8 cellular contexts compared by ENCODE assay signal in the genomic region with DNA sequence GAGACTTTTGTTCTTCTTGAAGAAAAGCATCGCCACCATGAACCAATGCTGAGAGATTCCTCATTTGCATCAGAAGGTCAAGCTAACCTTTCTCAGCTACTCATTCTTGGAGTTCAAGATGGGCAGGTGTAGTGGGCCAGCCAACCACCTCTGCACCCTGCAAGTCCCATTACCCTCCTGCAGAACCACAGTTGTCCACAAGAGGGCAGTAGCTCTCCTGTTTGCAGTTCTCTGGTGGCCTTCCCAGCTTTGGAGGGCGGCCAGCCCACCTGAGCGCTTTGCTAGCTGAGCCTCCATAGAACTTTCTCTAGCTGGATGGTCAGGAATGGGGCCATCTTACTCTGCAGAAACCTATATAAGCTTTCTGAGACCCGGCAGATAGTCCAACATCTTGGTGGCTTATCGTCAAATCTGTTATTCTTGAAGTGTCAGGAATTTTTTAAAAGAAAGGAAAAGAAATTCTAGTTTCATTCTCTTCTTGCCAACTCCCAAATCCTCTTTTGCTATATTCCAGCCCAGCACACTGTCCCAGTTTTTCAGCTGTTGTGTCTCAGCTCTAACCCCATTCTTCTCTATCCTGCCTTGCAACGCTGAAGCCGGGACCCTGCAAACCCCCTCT. TPM values are rescaled to one million over a fixed set of nuclear protein-coding genes. Genes with fewer than 3 reads are reported as not detected.
DNase-seq lines count a peak whose midpoint lies in the region; ATAC-seq and TF ChIP-seq lines count a peak whose summit lies in the region.

No MANE protein-coding gene starts in this region.

- WGBS in upper lobe of left lung, 2 donors: 37 to 40% methylated on average over 7 of the region's 7 CpGs

- no peaks in the 10 kb centered on the region for H4K20me1 ChIP-seq in PC-3 (ENCODE audit: low read length)

- intact Hi-C loops in PC-3 (cut with micrococcal nuclease): loop anchor here (10.0 kb wide), 1 partner anchor 253 kb away; no protein-coding TSS in a partner anchor

- no peak overlapping the region for H3K4me2 ChIP-seq in PC-3 (ENCODE audit: low read length)

- DNase-seq in BE2C (peak; percentile 81), HT-29 (ENCODE audit: low spot score) (peak; percentile 78), PC-3 (peak; percentile 94), foreskin keratinocyte (no peak), pons (ENCODE audit: low spot score) (peak; percentile 80), upper lobe of left lung (peak in 1 of 2 donors; percentile 66)
- peak; percentile 73 to 75 for DNase-seq in activated T-cell treated with anti-CD3 and anti-CD28 coated beads, Interleukin-2, amount 50 U/mL, for 72 hours

- ATAC-seq in GM19025 (IDR thresholded peaks at IDR 0.05; ENCODE audit: low read depth, unreplicated experiment): peak; percentile 53
- peak; percentile 64 for ATAC-seq in PC-3
- peak; percentile 50 to 70 for ATAC-seq in activated T-cell treated with anti-CD3 and anti-CD28 coated beads, Interleukin-2, amount 50 U/mL, for 72 hours (replicated peaks in 1 of 2)
- ATAC-seq in foreskin keratinocyte: peak; percentile 21
- peak in 1 of 2 donors; percentile 64 for ATAC-seq in upper lobe of left lung (ENCODE audit: low FRiP score in 2 of 2)

- CTCF ChIA-PET in PC-3 (lab: Charles Lee): interaction anchor here (0.6 to 2.9 kb wide), 4 partner anchors 8 to 238 kb away, joined by 3 to 7 read pairs (median 4); no protein-coding TSS in a partner anchor

- H3K4me1 ChIP-seq in BE2C (no peaks in the 10 kb centered on the region), PC-3 (ENCODE audit: insufficient read depth, low read length) (peaks cover 16% of the 10 kb centered on the region), foreskin keratinocyte (peaks cover 9% of the 10 kb centered on the region), upper lobe of left lung (peaks cover 0 to 9% (median 6%) of the 10 kb centered on the region in 4 donors)

- no peak overlapping the region for H3K27ac Mint-ChIP-seq in activated T-cell treated with anti-CD3 and anti-CD28 coated beads, Interleukin-2, amount 50 U/mL, for 72 hours

- no peak overlapping the region for H3K4me3 Mint-ChIP-seq in activated T-cell treated with anti-CD3 and anti-CD28 coated beads, Interleukin-2, amount 50 U/mL, for 72 hours

- no peak for TF ChIP-seq EP300 in upper lobe of left lung (IDR thresholded peaks at IDR 0.05)

- no peaks in the 10 kb centered on the region for H3F3A ChIP-seq in PC-3 (ENCODE audit: low read length, unreplicated experiment)

- H3K36me3 ChIP-seq in BE2C (no peaks in the 10 kb centered on the region), PC-3 (ENCODE audit: low read depth, low read length) (no peaks in the 10 kb centered on the region), upper lobe of left lung (no peaks in the 10 kb centered on the region)

- no peaks in the 10 kb centered on the region for H3K4me1 Mint-ChIP-seq in activated T-cell treated with anti-CD3 and anti-CD28 coated beads, Interleukin-2, amount 50 U/mL, for 72 hours (ENCODE audit: low read depth)

- TF ChIP-seq CTCF in BE2C (IDR thresholded peaks at IDR 0.05; ENCODE audit: low read depth, low read length) (peak; percentile 97), PC-3 (conservative IDR thresholded peaks at IDR 0.05; ENCODE audit: low read depth, low read length) (peak; percentile 98), foreskin keratinocyte (conservative IDR thresholded peaks at IDR 0.05) (peak; percentile 74), upper lobe of left lung (IDR thresholded peaks at IDR 0.05) (peak; percentile 67 to 95 (median 78))

- H2AFZ ChIP-seq in PC-3 (ENCODE audit: low read length): no peak overlapping the region

- H3K27me3 Mint-ChIP-seq in activated T-cell treated with anti-CD3 and anti-CD28 coated beads, Interleukin-2, amount 50 U/mL, for 72 hours (ENCODE audit: low read depth): peaks cover 71% of the 10 kb centered on the region

- peaks cover 0 to 2% of the 10 kb centered on the region in 2 donors for H3K9me3 Mint-ChIP-seq in activated T-cell treated with anti-CD3 and anti-CD28 coated beads, Interleukin-2, amount 50 U/mL, for 72 hours

- no TSS peak for BruUV-seq in PC-3 (replicated peaks; lab: Mats Ljungman, UMichigan)

- H3K36me3 Mint-ChIP-seq in activated T-cell treated with anti-CD3 and anti-CD28 coated beads, Interleukin-2, amount 50 U/mL, for 72 hours (ENCODE audit: insufficient read depth in 2 of 2): no peaks in the 10 kb centered on the region

- H3K9me3 ChIP-seq in BE2C (no peaks in the 10 kb centered on the region), PC-3 (ENCODE audit: low read length) (no peaks in the 10 kb centered on the region), upper lobe of left lung (no peaks in the 10 kb centered on the region)

- TF ChIP-seq POLR2A in upper lobe of left lung (IDR thresholded peaks at IDR 0.05): no peak

- no peaks in the 10 kb centered on the region for H3K9me2 ChIP-seq in PC-3 (replicated peaks; ENCODE audit: low read length)

- no peak overlapping the region for H3K27ac ChIP-seq in PC-3 (ENCODE audit: low read length)
- no peak overlapping the region for H3K27ac ChIP-seq in foreskin keratinocyte
- no peak overlapping the region for H3K27ac ChIP-seq in upper lobe of left lung

- POLR2A ChIA-PET in PC-3 (lab: Charles Lee; ENCODE audit: unreplicated experiment): no interaction called here

- no peaks in the 10 kb centered on the region for H3K27me3 ChIP-seq in BE2C
- H3K27me3 ChIP-seq in PC-3 (ENCODE audit: low read length): no peaks in the 10 kb centered on the region
- peaks cover 68% of the 10 kb centered on the region for H3K27me3 ChIP-seq in foreskin keratinocyte
- H3K27me3 ChIP-seq in upper lobe of left lung: no peaks in the 10 kb centered on the region

- no peak overlapping the region for H3K9ac ChIP-seq in PC-3 (ENCODE audit: low read length)

- H3K4me3 ChIP-seq in BE2C (ENCODE audit: low read depth, low read length) (no peak overlapping the region), PC-3 (ENCODE audit: low read length) (no peak overlapping the region), upper lobe of left lung (no peak overlapping the region)

- no peaks in the 10 kb centered on the region for H3K79me2 ChIP-seq in PC-3 (ENCODE audit: low read length)

RNA-seq across cellular contexts. Expression of a gene that starts 11.0 kb away (rescaled TPM):
- not detected for polyA plus RNA-seq in BE2C (2012; ENCODE audit: insufficient read depth, insufficient read length, low read depth)
- not detected in 2 replicates for total RNA-seq in HT-29 (2014; rRNA removed; shearing (Covaris generic))
- total RNA-seq in PC-3 (2014; rRNA removed) (not detected in 2 replicates), foreskin keratinocyte (not detected in 2 replicates), upper lobe of left lung (under 1 TPM in 2 of 6 donors, not detected in 4; 0.33 to 0.67 TPM)
- not detected for total RNA-seq in activated T-cell treated with anti-CD3 and anti-CD28 coated beads, Interleukin-2, amount 50 U/mL, for 72 hours
- not detected in 2 replicates for polyA plus RNA-seq in foreskin keratinocyte

Comparison
In these comparisons a context has a peak if more than half of its experiments do, and no peak if none do; other contexts are left out.
1. DNase-seq: peak in BE2C (single experiment), HT-29 (single experiment), PC-3 (single experiment), activated T-cell treated with anti-CD3 and anti-CD28 coated beads, Interleukin-2, amount 50 U/mL, for 72 hours (2 of 2) and pons (single experiment); none in foreskin keratinocyte (0 of 2).
2. Peak in every context shown above with its lines, with median percentiles within 50 percentile points of each other: CTCF ChIP-seq.